8 cellular contexts compared by ENCODE assay signal in genomic region chr14:63478437-63478852, GRCh38.
DNase-seq lines count a peak whose midpoint lies in the region; ATAC-seq and TF ChIP-seq lines count a peak whose summit lies in the region.

No MANE protein-coding gene starts in this region.

- H3K27ac ChIP-seq in aorta (ENCODE audit: low read depth in 1 of 2, low read length in 2 of 2): no peak overlapping the region

- H3K9me3 ChIP-seq in aorta (ENCODE audit: control insufficient read depth, low read length): no peaks in the 10 kb centered on the region

- H3K36me3 ChIP-seq in aorta (ENCODE audit: control insufficient read depth in 1 of 2, insufficient read depth in 2 of 2, low read length in 1 of 2): no peaks in the 10 kb centered on the region

- intact Hi-C loops in left colon (cut with DNase I, micrococcal nuclease): no loop called here
- intact Hi-C loops in aorta (cut with DNase I): no loop called here

- no peak overlapping the region for H3K4me3 ChIP-seq in aorta (ENCODE audit: low read length in 2 of 2)

- 92 to 95% methylated on average over 3 of the region's 3 CpGs for WGBS in aorta, 2 donors

- H3K27me3 ChIP-seq in aorta (ENCODE audit: control insufficient read depth in 1 of 2, insufficient read depth in 2 of 2, low read length in 1 of 2): no peaks in the 10 kb centered on the region

- H3K4me3 Mint-ChIP-seq in effector memory CD8-positive, alpha-beta T cell: peak overlapping the region; percentile 40 to 70
- H3K4me3 Mint-ChIP-seq in mesothelial cell of epicardium: no peak overlapping the region

- H3K4me1 ChIP-seq in aorta (ENCODE audit: control insufficient read depth in 1 of 2, insufficient read depth in 2 of 2, low read length in 2 of 2): peaks cover 0 to 4% of the 10 kb centered on the region in 2 donors

- DNase-seq in effector memory CD8-positive, alpha-beta T cell: no peak
- DNase-seq in left colon (no peak), SIG-M5 (lab: John Stamatoyannopoulos, UW) (no peak), aorta (no peak), mesothelial cell of epicardium (ENCODE audit: low spot score in 2 of 2, unreplicated experiment in 2 of 2) (no peak)

- peak; percentile 43 for ATAC-seq in GM18517 (IDR thresholded peaks at IDR 0.05; ENCODE audit: unreplicated experiment)
- peak; percentile 49 for ATAC-seq in GM21423 (IDR thresholded peaks at IDR 0.05; ENCODE audit: unreplicated experiment)
- ATAC-seq in HG03280 (IDR thresholded peaks at IDR 0.05; ENCODE audit: unreplicated experiment): peak; percentile 58
- ATAC-seq in effector memory CD8-positive, alpha-beta T cell (replicated peaks): peak; percentile 36
- no peak for ATAC-seq in left colon
- ATAC-seq in aorta (ENCODE audit: low FRiP score): no peak

- peaks cover 22 to 40% of the 10 kb centered on the region in 2 donors for H3K4me1 Mint-ChIP-seq in effector memory CD8-positive, alpha-beta T cell (ENCODE audit: low read depth in 2 of 2)
- peaks cover 27% of the 10 kb centered on the region for H3K4me1 Mint-ChIP-seq in mesothelial cell of epicardium

- no peaks in the 10 kb centered on the region for H3K9me3 Mint-ChIP-seq in effector memory CD8-positive, alpha-beta T cell
- H3K9me3 Mint-ChIP-seq in mesothelial cell of epicardium: no peaks in the 10 kb centered on the region

- no peaks in the 10 kb centered on the region for H3K27me3 Mint-ChIP-seq in effector memory CD8-positive, alpha-beta T cell
- H3K27me3 Mint-ChIP-seq in mesothelial cell of epicardium (ENCODE audit: low read depth): no peaks in the 10 kb centered on the region

- no peak for TF ChIP-seq CTCF in mesothelial cell of epicardium (IDR thresholded peaks at IDR 0.05; ENCODE audit: unreplicated experiment)

- H3K36me3 Mint-ChIP-seq in effector memory CD8-positive, alpha-beta T cell (ENCODE audit: insufficient read depth): no peaks in the 10 kb centered on the region
- H3K36me3 Mint-ChIP-seq in mesothelial cell of epicardium: no peaks in the 10 kb centered on the region

- H3K27ac Mint-ChIP-seq in effector memory CD8-positive, alpha-beta T cell: peak overlapping the region; percentile 69 to 74
- no peak overlapping the region for H3K27ac Mint-ChIP-seq in mesothelial cell of epicardium

Comparison
In these comparisons a context has a peak if more than half of its experiments do, and no peak if none do; other contexts are left out.
1. ATAC-seq: peak in GM18517 (single experiment), GM21423 (single experiment), HG03280 (single experiment) and effector memory CD8-positive, alpha-beta T cell (single experiment); none in left colon (single experiment) and aorta (single experiment).